In genomic region chr9:122464633-122465567, GRCh38 we compare ENCODE assay signal across 8 cellular contexts. TPM values are rescaled to one million over a fixed set of nuclear protein-coding genes. Genes with fewer than 3 reads are reported as not detected.
DNase-seq lines count a peak whose midpoint lies in the region; ATAC-seq and TF ChIP-seq lines count a peak whose summit lies in the region.

No MANE protein-coding gene starts in this region.

- POLR2A ChIA-PET in A673 (lab: Charles Lee; ENCODE audit: low non-redundant PET) (interaction anchor here (0.6 kb wide), 1 partner anchor 346 kb away, joined by 7 read pairs; no protein-coding TSS in a partner anchor), WTC11 (lab: Charles Lee) (no interaction called here)

- BruUV-seq in A673 (replicated peaks; lab: Mats Ljungman, UMichigan) = no TSS peak

- H3K9me3 ChIP-seq in A673 (ENCODE audit: low read depth, low read length, poor library complexity, severe bottlenecking) = no peaks in the 10 kb centered on the region

- peaks cover 2% of the 10 kb centered on the region; the same call in 1 of the 2 replicates for H3K4me1 Mint-ChIP-seq in WTC11

- H3K27me3 ChIP-seq in A673 (replicated peaks; ENCODE audit: insufficient read depth, low read depth, low read length, poor library complexity) = peaks cover 43% of the 10 kb centered on the region

- no peaks in the 10 kb centered on the region for H3K4me1 ChIP-seq in A673 (ENCODE audit: insufficient read depth, low read length, poor library complexity, severe bottlenecking)

- CTCF ChIA-PET in A673 (lab: Charles Lee) = interaction anchor here (0.6 to 1.1 kb wide), 2 partner anchors 19 to 347 kb away, joined by 3 to 5 read pairs; no protein-coding TSS in a partner anchor
- CTCF ChIA-PET in WTC11 (lab: Charles Lee) = interaction anchor here (0.7 to 2.3 kb wide), 5 partner anchors 11 to 345 kb away, joined by 3 to 19 read pairs (median 7); no protein-coding TSS in a partner anchor

- H3K36me3 ChIP-seq in A673 (ENCODE audit: insufficient read depth, low read length, poor library complexity, severe bottlenecking) = no peaks in the 10 kb centered on the region

- intact Hi-C loops in A673 (cut with micrococcal nuclease; ENCODE audit: unreplicated experiment) = loop anchor here (1.0 to 10.0 kb wide), 5 partner anchors 345 to 920 kb away; no protein-coding TSS in a partner anchor

- DNase-seq in A673 (ENCODE audit: low spot score) = peak; percentile 91
- DNase-seq in NCI-H2227 treated with DMSO at 0.1 percent for 48 hours (lab: John Stamatoyannopoulos, UW) = peak; percentile 15
- DNase-seq in WTC11 (ENCODE audit: low spot score) = peak; percentile 55
- peak; percentile 62 for DNase-seq in central memory CD4-positive, alpha-beta T cell
- peak; percentile 83 for DNase-seq in kidney tubule cell (ENCODE audit: low spot score)
- peak; percentile 22 to 53 (median 26) for DNase-seq in stimulated activated CD4-positive, alpha-beta T cell treated with anti-CD3 and anti-CD28 coated beads, Interleukin-1b, Interleukin-23, amount 100 ng/mL, for 24 hours (ENCODE audit: low read depth in 4 of 4, low spot score in 1 of 4)

- peaks cover 45% of the 10 kb centered on the region for H3K9me3 Mint-ChIP-seq in WTC11

- H3K27ac ChIP-seq in A673 (ENCODE audit: low read depth, low read length, poor library complexity, severe bottlenecking) = no peak overlapping the region

- peaks cover 6% of the 10 kb centered on the region for H3K36me3 Mint-ChIP-seq in WTC11

- no peak overlapping the region for H3K4me3 Mint-ChIP-seq in WTC11

- peak overlapping the region; percentile 50 for H3K4me3 ChIP-seq in A673 (ENCODE audit: low read depth, low read length, poor library complexity, severe bottlenecking)

- TF ChIP-seq CTCF in A673 (conservative IDR thresholded peaks at IDR 0.05; ENCODE audit: low read depth, low read length) = peak; percentile 85
- peak; percentile 53; the same call in 1 of the 2 replicates for TF ChIP-seq CTCF in WTC11 (IDR thresholded peaks at IDR 0.05)

- H3K27ac Mint-ChIP-seq in WTC11 = no peak overlapping the region

- ATAC-seq in GM18511 (IDR thresholded peaks at IDR 0.05; ENCODE audit: unreplicated experiment) (peak; percentile 70), HG03108 (IDR thresholded peaks at IDR 0.05; ENCODE audit: unreplicated experiment) (peak; percentile 53), WTC11 (peak; percentile 66)

- peaks cover 57% of the 10 kb centered on the region for H3K27me3 Mint-ChIP-seq in WTC11 (ENCODE audit: low read depth)

TF ChIP-seq in WTC11, 78 proteins besides CTCF, POLR2A, EP300 and RAD21:
- no peak for TF ChIP-seq ATF6 (CRISPR knock-in tag; IDR thresholded peaks at IDR 0.05)
- no peak for TF ChIP-seq ZNF317 (CRISPR knock-in tag; IDR thresholded peaks at IDR 0.05; ENCODE audit: borderline replicate concordance, low read depth)
- no peak for TF ChIP-seq HMGXB4 (CRISPR knock-in tag; IDR thresholded peaks at IDR 0.05)
- no peak for TF ChIP-seq ETV6 (CRISPR knock-in tag; IDR thresholded peaks at IDR 0.05)
- TF ChIP-seq OVOL2 (CRISPR knock-in tag; IDR thresholded peaks at IDR 0.05; ENCODE audit: borderline replicate concordance) = no peak
- TF ChIP-seq SOX15 (CRISPR knock-in tag; IDR thresholded peaks at IDR 0.05) = no peak
- no peak for TF ChIP-seq MXD4 (CRISPR knock-in tag; IDR thresholded peaks at IDR 0.05; ENCODE audit: borderline replicate concordance)
- no peak for TF ChIP-seq ZNF512 (CRISPR knock-in tag; IDR thresholded peaks at IDR 0.05; ENCODE audit: borderline replicate concordance)
- TF ChIP-seq IRF2 (CRISPR knock-in tag; IDR thresholded peaks at IDR 0.05; ENCODE audit: borderline replicate concordance, low read depth) = no peak
TF ChIP-seq in WTC11: peak in this region for 0.

RNA-seq across cellular contexts. Expression of gene OR1J1, which starts 12.8 kb away (rescaled TPM):
- total RNA-seq in A673 (2021) = not detected in 2 replicates
- not detected in 3 replicates for total RNA-seq in WTC11 (2021)

RNA-seq across cellular contexts. Expression of gene OR1J2, which starts 45.7 kb away (rescaled TPM):
- total RNA-seq in A673 (2021) = not detected in 2 replicates
- total RNA-seq in WTC11 (2021) = not detected in 3 replicates

RNA-seq across cellular contexts. Expression of gene OR1J4, which starts 54.0 kb away (rescaled TPM):
- total RNA-seq in A673 (2021) (not detected in 2 replicates), WTC11 (2021) (not detected in 3 replicates)

Comparison
In these comparisons a context has a peak if more than half of its experiments do, and no peak if none do; other contexts are left out.
1. DNase-seq: peak in every context shown above with its lines; median percentile 91 in A673; 83 in kidney tubule cell; 62 in central memory CD4-positive, alpha-beta T cell; 55 in WTC11; 26 in stimulated activated CD4-positive, alpha-beta T cell treated with anti-CD3 and anti-CD28 coated beads, Interleukin-1b, Interleukin-23, amount 100 ng/mL, for 24 hours; 15 in NCI-H2227 treated with DMSO at 0.1 percent for 48 hours.